In genomic region chr7:128938524-128939074, GRCh38 we compare ENCODE assay signal across 8 cellular contexts. TPM values are rescaled to one million over a fixed set of nuclear protein-coding genes. Genes with fewer than 3 reads are reported as not detected.
DNase-seq lines count a peak whose midpoint lies in the region; ATAC-seq, FAIRE-seq and TF ChIP-seq lines count a peak whose summit lies in the region.

No MANE protein-coding gene starts in this region.

- H3K27me3 Mint-ChIP-seq in activated CD4-positive, alpha-beta T cell treated with anti-CD3 and anti-CD28 coated beads, Interleukin-2, amount 10 ng/mL, durations not matched to agents 7 days and 5 days, result peaks cover 22% of the 10 kb centered on the region

- peak overlapping the region; percentile 48; the same call in 1 of the 2 replicates for H3K18ac ChIP-seq in H1 (ENCODE audit: extremely low read depth, low read length)

- H3K4me3 ChIP-seq in Panc1 (ENCODE audit: low read depth in 2 of 2, low read length in 2 of 2) (peak overlapping the region; percentile 54 to 67), H1 (ENCODE audit: extremely low read depth in 1 of 4, insufficient read depth in 2 of 4, low read depth in 3 of 4, low read length in 4 of 4) (peak overlapping the region; percentile 22 to 69 (median 58)), muscle layer of duodenum (ENCODE audit: low read depth in 1 of 2, low read length in 2 of 2) (peak overlapping the region; percentile 67 to 77)

- H3K79me1 ChIP-seq in H1 (ENCODE audit: low read depth, low read length), result no peaks in the 10 kb centered on the region

- H2AFZ ChIP-seq in H1 (ENCODE audit: low read length), result peak overlapping the region; percentile 72

- no peaks in the 10 kb centered on the region for H3K9me3 Mint-ChIP-seq in activated CD4-positive, alpha-beta T cell treated with anti-CD3 and anti-CD28 coated beads, Interleukin-2, amount 10 ng/mL, durations not matched to agents 7 days and 5 days

- H2BK15ac ChIP-seq in H1 (ENCODE audit: low read length), result no peak overlapping the region

- H3K36me3 ChIP-seq in Panc1 (ENCODE audit: control insufficient read depth, insufficient read depth, low read length) (no peaks in the 10 kb centered on the region), H1 (ENCODE audit: control insufficient read depth in 2 of 4, insufficient read depth in 4 of 4, low read length in 3 of 4) (no peaks in the 10 kb centered on the region), muscle layer of duodenum (ENCODE audit: control insufficient read depth in 1 of 2, insufficient read depth in 2 of 2, low read length in 2 of 2) (no peaks in the 10 kb centered on the region)

- H3K9me3 ChIP-seq in Panc1 (ENCODE audit: control insufficient read depth, insufficient read depth, low read depth, low read length) (no peaks in the 10 kb centered on the region), H1 (ENCODE audit: insufficient read depth in 2 of 2, low read depth in 1 of 2, low read length in 1 of 2) (no peaks in the 10 kb centered on the region), muscle layer of duodenum (ENCODE audit: control insufficient read depth in 1 of 2, low read length in 2 of 2) (no peaks in the 10 kb centered on the region)

- POLR2A ChIA-PET in activated CD4-positive, alpha-beta T cell treated with anti-CD3 and anti-CD28 coated beads, Interleukin-2, amount 10 ng/mL, durations not matched to agents 7 days and 5 days (lab: Charles Lee), result no interaction called here
- POLR2A ChIA-PET in Panc1 (lab: Charles Lee) (no interaction called here), H1 (lab: Charles Lee; ENCODE audit: partially characterized antibody) (interaction anchor here (1.0 kb wide), 1 partner anchor 88 kb away, joined by 3 read pairs; no protein-coding TSS in a partner anchor)

- H3K27ac ChIP-seq in Panc1 (ENCODE audit: low read length), result no peak overlapping the region; the same call in 1 of the 2 replicates
- H3K27ac ChIP-seq in H1 (ENCODE audit: low read depth, low read length), result no peak overlapping the region
- no peak overlapping the region for H3K27ac ChIP-seq in muscle layer of duodenum (ENCODE audit: low read length)

- H3K4me1 Mint-ChIP-seq in activated CD4-positive, alpha-beta T cell treated with anti-CD3 and anti-CD28 coated beads, Interleukin-2, amount 10 ng/mL, durations not matched to agents 7 days and 5 days, result peaks cover 36% of the 10 kb centered on the region

- TF ChIP-seq RAD21 in H1 (IDR thresholded peaks at IDR 0.05 in 1 of 2, conservative IDR thresholded peaks at IDR 0.05 in 1 of 2; ENCODE audit: low read depth in 2 of 2, low read length in 2 of 2), result no peak

- TF ChIP-seq POLR2A in H1 (IDR thresholded peaks at IDR 0.05; ENCODE audit: control extremely low read depth in 1 of 2, low read depth in 2 of 2, low read length in 2 of 2), result no peak

- no peak overlapping the region for H2AK5ac ChIP-seq in H1 (ENCODE audit: low read depth, low read length)

- peak overlapping the region; percentile 57 for H4K8ac ChIP-seq in H1 (ENCODE audit: extremely low read depth, insufficient read depth, low read length)

- H3K27me3 ChIP-seq in Panc1 (ENCODE audit: control insufficient read depth, insufficient read depth, low read length) (no peaks in the 10 kb centered on the region), H1 (replicated peaks in 1 of 4; ENCODE audit: control insufficient read depth in 3 of 4, extremely low read depth in 1 of 4, insufficient read depth in 3 of 4, low read length in 3 of 4) (peaks cover 24 to 54% (median 38%) of the 10 kb centered on the region in 4 experiments), muscle layer of duodenum (ENCODE audit: low read depth, low read length) (no peaks in the 10 kb centered on the region)

- H2BK12ac ChIP-seq in H1 (ENCODE audit: low read depth, low read length), result no peak overlapping the region; the same call in 1 of the 2 replicates

- FAIRE-seq in H1 (lab: Jason Lieb, UNC), result no peak

- peak; percentile 16 for DNase-seq in activated CD4-positive, alpha-beta T cell treated with anti-CD3 and anti-CD28 coated beads, Interleukin-2, amount 10 ng/mL, durations not matched to agents 7 days and 5 days
- no peak for DNase-seq in activated CD4-positive, alpha-beta T cell treated with anti-CD3 and anti-CD28 coated beads for 48 hours
- no peak for DNase-seq in Panc1 (ENCODE audit: low read depth, low spot score)
- DNase-seq in H1 (ENCODE audit: low read depth in 1 of 2, low spot score in 2 of 2), result no peak
- DNase-seq in NCI-H226, result no peak

- H3K4ac ChIP-seq in H1 (replicated peaks; ENCODE audit: insufficient read length, low read depth, low read length), result no peak overlapping the region

- H3K56ac ChIP-seq in H1 (replicated peaks; ENCODE audit: insufficient read length, low read depth, low read length), result no peak overlapping the region

- peak overlapping the region; percentile 71 for H3K27ac Mint-ChIP-seq in activated CD4-positive, alpha-beta T cell treated with anti-CD3 and anti-CD28 coated beads, Interleukin-2, amount 10 ng/mL, durations not matched to agents 7 days and 5 days

- H3K23ac ChIP-seq in H1 (ENCODE audit: insufficient read length), result no peak overlapping the region

- H3K4me1 ChIP-seq in Panc1 (ENCODE audit: control insufficient read depth, insufficient read depth, low read length) (no peaks in the 10 kb centered on the region), H1 (replicated peaks in 1 of 4; ENCODE audit: control insufficient read depth in 3 of 4, insufficient read depth in 4 of 4, low read length in 3 of 4) (peaks cover 0 to 7% (median 3%) of the 10 kb centered on the region in 4 experiments; a peak in 2 of 7 replicates), muscle layer of duodenum (ENCODE audit: control insufficient read depth in 1 of 2, insufficient read depth in 2 of 2, low read length in 2 of 2) (peaks cover 0 to 20% of the 10 kb centered on the region in 2 donors)

- H4K20me1 ChIP-seq in H1 (replicated peaks in 1 of 2; ENCODE audit: control insufficient read depth in 1 of 2, insufficient read depth in 2 of 2, low read length in 2 of 2), result peaks cover 0 to 3% of the 10 kb centered on the region in 2 experiments

- peak overlapping the region; percentile 83 for H3K4me3 Mint-ChIP-seq in activated CD4-positive, alpha-beta T cell treated with anti-CD3 and anti-CD28 coated beads, Interleukin-2, amount 10 ng/mL, durations not matched to agents 7 days and 5 days

- H4K5ac ChIP-seq in H1 (ENCODE audit: insufficient read length, low read depth, low read length), result no peak overlapping the region

- intact Hi-C loops in Panc1 (cut with micrococcal nuclease; ENCODE audit: unreplicated experiment), result loop anchor here (10.0 kb wide), 1 partner anchor 156 kb away; no protein-coding TSS in a partner anchor

- no peak overlapping the region for H3K14ac ChIP-seq in H1 (ENCODE audit: insufficient read length)

- no peaks in the 10 kb centered on the region for H3K79me2 ChIP-seq in H1 (ENCODE audit: control insufficient read depth in 1 of 2, insufficient read depth in 2 of 2, low read length in 2 of 2)

- no peak overlapping the region for H4K91ac ChIP-seq in H1 (replicated peaks; ENCODE audit: insufficient read length, low read length)

- H2BK120ac ChIP-seq in H1 (replicated peaks; ENCODE audit: low read depth, low read length), result no peak overlapping the region

- H2BK20ac ChIP-seq in H1 (ENCODE audit: low read length), result no peak overlapping the region

- H3K4me2 ChIP-seq in H1 (ENCODE audit: insufficient read depth in 1 of 2, low read depth in 2 of 2, low read length in 2 of 2), result peak overlapping the region; percentile 66 to 100

- TF ChIP-seq CTCF in Panc1 (IDR thresholded peaks at IDR 0.05), result no peak
- no peak for TF ChIP-seq CTCF in H1 (IDR thresholded peaks at IDR 0.05; ENCODE audit: control extremely low read depth in 1 of 3, insufficient read depth in 1 of 3, low read depth in 1 of 3, low read length in 3 of 3)

- 7% methylated on average over 26 of the region's 31 CpGs; no CpG with 5 or more reads in 1 of the 2 experiments for WGBS in H1 (ENCODE audit: extremely low coverage in 1 of 2, insufficient coverage in 1 of 2, insufficient read length in 1 of 2, insufficient replicate concordance in 2 of 2, low coverage in 1 of 2, low lambda C conversion rate in 2 of 2, missing lambda C conversion rate in 1 of 2), 2 experiments

- H3K36me3 Mint-ChIP-seq in activated CD4-positive, alpha-beta T cell treated with anti-CD3 and anti-CD28 coated beads, Interleukin-2, amount 10 ng/mL, durations not matched to agents 7 days and 5 days (ENCODE audit: low read depth), result peaks cover 2% of the 10 kb centered on the region

- H2BK5ac ChIP-seq in H1 (ENCODE audit: low read depth, low read length), result no peak overlapping the region

- no peak overlapping the region for H3K9ac ChIP-seq in H1 (replicated peaks in 1 of 4; ENCODE audit: extremely low read depth in 1 of 4, low read depth in 3 of 4, low read length in 3 of 4)

- no peak for TF ChIP-seq EP300 in H1 (IDR thresholded peaks at IDR 0.05; ENCODE audit: borderline replicate concordance in 1 of 2, low read depth in 2 of 2, low read length in 2 of 2)

- CTCF ChIA-PET in activated CD4-positive, alpha-beta T cell treated with anti-CD3 and anti-CD28 coated beads, Interleukin-2, amount 10 ng/mL, durations not matched to agents 7 days and 5 days (lab: Charles Lee), result interaction anchor here (1.1 to 1.7 kb wide), 2 partner anchors 14 to 463 kb away, joined by 3 to 4 read pairs; partner anchors contain the start of gene METTL2B
- CTCF ChIA-PET in Panc1 (lab: Charles Lee) (interaction anchor here (0.6 kb wide), 1 partner anchor 64 kb away, joined by 8 read pairs; no protein-coding TSS in a partner anchor), H1 (lab: Charles Lee; ENCODE audit: partially characterized antibody) (interaction anchor here (1.4 to 2.3 kb wide), 4 partner anchors 9 to 14 kb away, joined by 3 to 11 read pairs (median 6); no protein-coding TSS in a partner anchor)

- no TSS peak for BruUV-seq in Panc1 (replicated peaks; lab: Mats Ljungman, UMichigan)

- in situ Hi-C loops in Panc1 (cut with HindIII; ENCODE audit: low pct_unique_long_range_greater_than_20kb, low sequenced_read_pairs), result no loop called here

- ATAC-seq in Panc1 (peak; percentile 6; the same call in 1 of the 2 replicates), GM21390 (IDR thresholded peaks at IDR 0.05; ENCODE audit: unreplicated experiment) (no peak), GM18520 (IDR thresholded peaks at IDR 0.05; ENCODE audit: unreplicated experiment) (no peak)

- H3K23me2 ChIP-seq in H1 (ENCODE audit: low read depth, low read length), result peaks cover 14% of the 10 kb centered on the region; the same call in 1 of the 2 replicates

RNA-seq across cellular contexts. Expression of gene IRF5, which starts 0.9 kb away (rescaled TPM):
- total RNA-seq in activated CD4-positive, alpha-beta T cell treated with anti-CD3 and anti-CD28 coated beads, Interleukin-2, amount 10 ng/mL, durations not matched to agents 7 days and 5 days, result 1 to 10 TPM; 6.5 to 6.7 TPM
- 8.8 TPM for total RNA-seq in Panc1 (2021; ENCODE audit: unreplicated experiment)
- polyA plus RNA-seq in Panc1 (2012; ENCODE audit: insufficient read length), result 7.3 TPM
- 0.28 and 0.75 TPM in 2 replicates for total RNA-seq in H1 (2021; fragmentation: NEBNext Ultra II Directional; extraction: Animal tissue kit (Norgen Biotek cat#: 25700))
- 1.1 and 1.5 TPM in 2 replicates for polyA plus RNA-seq in H1 (2011; rRNA removed)
- polyA plus RNA-seq in H1 (2011; cell fraction: cytosol; rRNA removed), result 1.5 TPM
- 2.5 TPM for polyA plus RNA-seq in H1 (2011; cell fraction: nucleus; rRNA removed)
- polyA plus RNA-seq in H1 (2012, experiment 1 of 2), result 0.93 to 1.4 TPM (median 1.2 TPM) in 4 replicates
- polyA plus RNA-seq in H1 (2012, experiment 2 of 2), result 1.7 TPM
- polyA plus RNA-seq in H1 (2013, experiment 1 of 2), result 0.55 TPM
- polyA plus RNA-seq in H1 (2013, experiment 2 of 2), result 0.44 TPM
- 0.83 and 1.8 TPM in 2 replicates for polyA minus RNA-seq in H1 (2011; rRNA and poly(A)+ RNA removed)
- polyA minus RNA-seq in H1 (2011; cell fraction: cytosol; rRNA and poly(A)+ RNA removed), result 1.2 TPM
- polyA minus RNA-seq in H1 (2011; cell fraction: nucleus; rRNA and poly(A)+ RNA removed), result 1.1 TPM

RNA-seq across cellular contexts. Expression of gene KCP, which starts 28.1 kb away (rescaled TPM):
- total RNA-seq in activated CD4-positive, alpha-beta T cell treated with anti-CD3 and anti-CD28 coated beads, Interleukin-2, amount 10 ng/mL, durations not matched to agents 7 days and 5 days, result under 1 TPM; 0.10 to 0.12 TPM
- 0.13 TPM for total RNA-seq in Panc1 (2021; ENCODE audit: unreplicated experiment)
- polyA plus RNA-seq in Panc1 (2012; ENCODE audit: insufficient read length), result 0.38 TPM
- 1.8 and 2.0 TPM in 2 replicates for total RNA-seq in H1 (2021; fragmentation: NEBNext Ultra II Directional; extraction: Animal tissue kit (Norgen Biotek cat#: 25700))
- polyA plus RNA-seq in H1 (2011; rRNA removed), result 1.3 and 2.1 TPM in 2 replicates
- 1.6 TPM for polyA plus RNA-seq in H1 (2011; cell fraction: cytosol; rRNA removed)
- 8.1 TPM for polyA plus RNA-seq in H1 (2011; cell fraction: nucleus; rRNA removed)
- polyA plus RNA-seq in H1 (2012, experiment 1 of 2), result 1.1 to 2.3 TPM (median 1.6 TPM) in 4 replicates
- 0.51 TPM for polyA plus RNA-seq in H1 (2012, experiment 2 of 2)
- 1.8 TPM for polyA plus RNA-seq in H1 (2013, experiment 1 of 2)
- 1.5 TPM for polyA plus RNA-seq in H1 (2013, experiment 2 of 2)
- 1.1 and 1.4 TPM in 2 replicates for polyA minus RNA-seq in H1 (2011; rRNA and poly(A)+ RNA removed)
- 0.59 TPM for polyA minus RNA-seq in H1 (2011; cell fraction: cytosol; rRNA and poly(A)+ RNA removed)
- polyA minus RNA-seq in H1 (2011; cell fraction: nucleus; rRNA and poly(A)+ RNA removed), result 4.3 TPM
